Comparison of ENCODE assay signal across 1 cellular context in the genomic region with DNA sequence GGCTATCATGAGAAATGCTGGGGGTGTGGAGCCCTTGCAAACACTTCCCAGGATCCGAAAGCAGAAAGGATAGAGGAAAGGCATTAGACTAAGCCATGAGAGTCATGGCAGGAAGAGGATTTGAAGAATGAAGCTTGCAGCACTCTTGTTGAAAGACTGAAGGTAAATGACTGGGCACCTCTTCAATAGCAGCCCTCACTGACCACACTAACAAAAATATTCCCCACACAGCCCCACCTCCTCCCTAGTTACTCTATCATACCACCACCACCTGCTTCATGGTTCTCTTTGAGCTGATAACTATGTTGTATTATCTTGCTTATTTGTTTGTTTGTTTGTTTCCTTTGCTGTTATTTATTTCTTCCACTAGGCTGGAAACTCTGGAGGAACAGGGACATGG.
TF ChIP-seq lines count a peak whose summit lies in the region.

No MANE protein-coding gene starts in this region.

TF ChIP-seq in K562, 482 proteins besides CTCF, POLR2A, EP300 and RAD21:
- TF ChIP-seq CBFA2T3 (IDR thresholded peaks at IDR 0.05): 0 out of 2 replicates have a peak, but pooled peaks have one; percentile 9
- TF ChIP-seq, protein P1, sequence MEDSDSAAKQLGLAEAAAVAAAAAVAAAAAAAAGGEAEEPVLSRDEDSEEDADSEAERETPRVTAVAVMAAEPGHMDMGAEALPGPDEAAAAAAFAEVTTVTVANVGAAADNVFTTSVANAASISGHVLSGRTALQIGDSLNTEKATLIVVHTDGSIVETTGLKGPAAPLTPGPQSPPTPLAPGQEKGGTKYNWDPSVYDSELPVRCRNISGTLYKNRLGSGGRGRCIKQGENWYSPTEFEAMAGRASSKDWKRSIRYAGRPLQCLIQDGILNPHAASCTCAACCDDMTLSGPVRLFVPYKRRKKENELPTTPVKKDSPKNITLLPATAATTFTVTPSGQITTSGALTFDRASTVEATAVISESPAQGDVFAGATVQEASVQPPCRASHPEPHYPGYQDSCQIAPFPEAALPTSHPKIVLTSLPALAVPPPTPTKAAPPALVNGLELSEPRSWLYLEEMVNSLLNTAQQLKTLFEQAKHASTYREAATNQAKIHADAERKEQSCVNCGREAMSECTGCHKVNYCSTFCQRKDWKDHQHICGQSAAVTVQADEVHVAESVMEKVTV (CRISPR knock-in tag; IDR thresholded peaks at IDR 0.05): no peak
- 0 out of 2 replicates have a peak, but pooled peaks have one; percentile 21 for TF ChIP-seq ARID1B (IDR thresholded peaks at IDR 0.05)
- no peak for TF ChIP-seq HES1 (IDR thresholded peaks at IDR 0.05; ENCODE audit: low read depth)
- no peak for TF ChIP-seq GTF3C2 (IDR thresholded peaks at IDR 0.05; ENCODE audit: borderline replicate concordance, extremely low read depth, insufficient read length)
- TF ChIP-seq ZNF165 (CRISPR knock-in tag; IDR thresholded peaks at IDR 0.05; ENCODE audit: borderline replicate concordance): no peak
